In the genomic region with DNA sequence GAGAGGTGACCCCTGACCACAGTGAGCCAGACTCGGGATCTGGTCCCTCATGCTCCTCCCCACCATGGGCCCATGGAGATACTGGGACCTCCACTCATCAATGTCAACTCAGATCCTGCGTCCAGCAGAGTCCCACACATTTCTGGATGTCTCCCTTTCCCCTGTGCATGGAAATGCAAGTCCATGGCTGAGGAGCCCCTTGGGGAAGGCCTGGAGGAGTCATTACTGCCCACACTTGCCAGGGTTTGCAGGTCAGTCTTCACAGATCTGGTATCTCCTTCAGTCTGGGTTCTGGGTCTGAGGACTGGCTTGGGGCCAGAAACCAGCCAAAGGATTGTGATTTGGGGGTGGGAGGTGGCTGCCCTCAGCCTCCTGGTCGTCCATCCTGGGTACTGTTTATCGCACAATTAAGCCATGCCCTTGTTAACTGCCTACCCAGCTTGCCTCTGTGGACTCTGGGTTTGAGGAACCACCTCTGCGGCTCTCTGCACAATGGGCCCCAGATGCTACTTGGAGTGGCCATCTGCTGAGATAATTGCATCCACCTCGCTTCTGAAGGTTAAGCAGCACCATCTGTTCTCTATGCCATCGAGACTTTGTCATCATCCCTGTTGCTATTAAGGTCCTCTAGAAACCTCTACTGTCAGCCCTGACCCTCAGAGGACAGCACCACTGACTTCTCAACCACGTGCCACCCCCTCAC, we compare ENCODE assay signal across 13 cellular contexts. TPM values are rescaled to one million over a fixed set of nuclear protein-coding genes. Genes with fewer than 3 reads are reported as not detected.
A peak's percentile ranks its signal among the peaks of the same experiment; 100 is the strongest.
DNase-seq lines count a peak whose midpoint lies in the region; ATAC-seq and TF ChIP-seq lines count a peak whose summit lies in the region.
"Had no signal": no experiment of that assay in that cellular context is flagged by ENCODE, and none has a peak within 500 bp of the region (broad histone marks: within the 10 kb centered on the region; RNA-seq: fewer than 3 reads in every experiment).

No MANE protein-coding gene starts in this region.

- H3K9me3 ChIP-seq in colonic mucosa = no peaks in the 10 kb centered on the region

- H3K27ac ChIP-seq in temporal lobe (ENCODE audit: low read depth, low read length) (peak overlapping the region; percentile 64), colonic mucosa (no peak overlapping the region)
- H3K27ac ChIP-seq: SK-N-MC had no signal

- peaks cover 17% of the 10 kb centered on the region for H3K4me1 ChIP-seq in colonic mucosa

- peaks cover 13% of the 10 kb centered on the region for H3K4me1 Mint-ChIP-seq in activated T-cell treated with anti-CD3 and anti-CD28 coated beads, Interleukin-2, amount 50 U/mL, for 4 hours (ENCODE audit: low read depth)
- H3K4me1 Mint-ChIP-seq in activated T-cell treated with anti-CD3 and anti-CD28 coated beads, Interleukin-2, amount 50 U/mL, for 24 hours (ENCODE audit: low read depth) = peaks cover 4% of the 10 kb centered on the region

- H3K4me3 ChIP-seq in colonic mucosa = no peak overlapping the region
- H3K4me3 ChIP-seq: SK-N-MC, skin epidermis had no signal

- H3K27me3 Mint-ChIP-seq in activated T-cell treated with anti-CD3 and anti-CD28 coated beads, Interleukin-2, amount 50 U/mL, for 4 hours (ENCODE audit: low read depth) = no peaks in the 10 kb centered on the region
- no peaks in the 10 kb centered on the region for H3K27me3 Mint-ChIP-seq in activated T-cell treated with anti-CD3 and anti-CD28 coated beads, Interleukin-2, amount 50 U/mL, for 24 hours
- H3K27me3 Mint-ChIP-seq: activated naive CD8-positive, alpha-beta T cell treated with anti-CD3 and anti-CD28 coated beads, Interleukin-2, amount 10 ng/mL, durations not matched to agents 7 days and 5 days had no signal

- DNase-seq in activated T-cell treated with anti-CD3 and anti-CD28 coated beads, Interleukin-2, amount 50 U/mL, for 4 hours = peak; percentile 2
- DNase-seq in activated T-cell treated with anti-CD3 and anti-CD28 coated beads, Interleukin-2, amount 50 U/mL, for 24 hours = no peak
- DNase-seq in NCI-H345 treated with DMSO at 0.1 percent for 48 hours (lab: John Stamatoyannopoulos, UW; ENCODE audit: unreplicated experiment) = peak; percentile 24
- peak; percentile 94 for DNase-seq in cerebellar cortex (ENCODE audit: low spot score)
- no peak for DNase-seq in colonic mucosa
- DNase-seq: activated CD4-positive, alpha-beta T cell treated with anti-CD3 and anti-CD28 coated beads for 4 hours; activated naive CD8-positive, alpha-beta T cell treated with anti-CD3 and anti-CD28 coated beads, Interleukin-2, amount 10 ng/mL, durations not matched to agents 7 days and 5 days; GF-D8 had no signal

- no peaks in the 10 kb centered on the region for H3K27me3 ChIP-seq in colonic mucosa

- no peak overlapping the region for H3K27ac Mint-ChIP-seq in activated T-cell treated with anti-CD3 and anti-CD28 coated beads, Interleukin-2, amount 50 U/mL, for 24 hours

- no peak for ATAC-seq in activated T-cell treated with anti-CD3 and anti-CD28 coated beads, Interleukin-2, amount 50 U/mL, for 4 hours
- no peak for ATAC-seq in GM19452 (IDR thresholded peaks at IDR 0.05; ENCODE audit: unreplicated experiment)
- no peak for ATAC-seq in activated CD4-positive, CD25-positive, alpha-beta regulatory T cell treated with anti-CD3 and anti-CD28 coated beads, Interleukin-2, amount 50 U/mL, for 24 hours

- H3K9me3 Mint-ChIP-seq in activated T-cell treated with anti-CD3 and anti-CD28 coated beads, Interleukin-2, amount 50 U/mL, for 4 hours = no peaks in the 10 kb centered on the region
- H3K9me3 Mint-ChIP-seq in activated T-cell treated with anti-CD3 and anti-CD28 coated beads, Interleukin-2, amount 50 U/mL, for 24 hours = no peaks in the 10 kb centered on the region
- H3K9me3 Mint-ChIP-seq: activated naive CD8-positive, alpha-beta T cell treated with anti-CD3 and anti-CD28 coated beads, Interleukin-2, amount 10 ng/mL, durations not matched to agents 7 days and 5 days had no signal

- no peak for TF ChIP-seq CTCF in colonic mucosa (IDR thresholded peaks at IDR 0.05)

- no peak overlapping the region for H3K4me3 Mint-ChIP-seq in activated T-cell treated with anti-CD3 and anti-CD28 coated beads, Interleukin-2, amount 50 U/mL, for 4 hours
- no peak overlapping the region for H3K4me3 Mint-ChIP-seq in activated T-cell treated with anti-CD3 and anti-CD28 coated beads, Interleukin-2, amount 50 U/mL, for 24 hours
- H3K4me3 Mint-ChIP-seq: activated naive CD8-positive, alpha-beta T cell treated with anti-CD3 and anti-CD28 coated beads, Interleukin-2, amount 10 ng/mL, durations not matched to agents 7 days and 5 days had no signal

- H3K36me3 Mint-ChIP-seq in activated T-cell treated with anti-CD3 and anti-CD28 coated beads, Interleukin-2, amount 50 U/mL, for 4 hours (ENCODE audit: insufficient read depth) = no peaks in the 10 kb centered on the region
- H3K36me3 Mint-ChIP-seq in activated T-cell treated with anti-CD3 and anti-CD28 coated beads, Interleukin-2, amount 50 U/mL, for 24 hours (ENCODE audit: low read depth) = no peaks in the 10 kb centered on the region
- H3K36me3 Mint-ChIP-seq: activated naive CD8-positive, alpha-beta T cell treated with anti-CD3 and anti-CD28 coated beads, Interleukin-2, amount 10 ng/mL, durations not matched to agents 7 days and 5 days had no signal

- H3K9ac ChIP-seq in colonic mucosa (ENCODE audit: low read depth in 2 of 2, low read length in 2 of 2) = no peak overlapping the region

- H3K36me3 ChIP-seq in colonic mucosa = no peaks in the 10 kb centered on the region

- intact Hi-C loops in colonic mucosa (cut with DNase I) = loop anchor here (10.0 kb wide), 1 partner anchor 48 kb away; the partner anchor contains the start of gene KLF13

RNA-seq across cellular contexts. Expression of gene KLF13, which starts 49.9 kb away (rescaled TPM):
- 10 to 100 TPM; 75.0 to 82.8 (median 81.8) TPM for total RNA-seq in activated T-cell treated with anti-CD3 and anti-CD28 coated beads, Interleukin-2, amount 50 U/mL, for 4 hours
- total RNA-seq in temporal lobe (27.8 TPM), colonic mucosa (10 to 100 TPM; 68.9 to 92.3 TPM)

Comparison
In these comparisons a context has a peak if more than half of its experiments do, and no peak if none do; other contexts are left out.
1. DNase-seq: peak in activated T-cell treated with anti-CD3 and anti-CD28 coated beads, Interleukin-2, amount 50 U/mL, for 4 hours (single experiment), NCI-H345 treated with DMSO at 0.1 percent for 48 hours (single experiment) and cerebellar cortex (single experiment); none in activated T-cell treated with anti-CD3 and anti-CD28 coated beads, Interleukin-2, amount 50 U/mL, for 24 hours (single experiment) and colonic mucosa (single experiment).